In genomic region chr1:66925944-66926343, GRCh38 we compare ENCODE assay signal across 1 cellular context.
TF ChIP-seq lines count a peak whose summit lies in the region.

No MANE protein-coding gene starts in this region.

TF ChIP-seq in WTC11, 78 proteins besides CTCF, POLR2A, EP300 and RAD21 (continued from another document):
- TF ChIP-seq, protein P1, sequence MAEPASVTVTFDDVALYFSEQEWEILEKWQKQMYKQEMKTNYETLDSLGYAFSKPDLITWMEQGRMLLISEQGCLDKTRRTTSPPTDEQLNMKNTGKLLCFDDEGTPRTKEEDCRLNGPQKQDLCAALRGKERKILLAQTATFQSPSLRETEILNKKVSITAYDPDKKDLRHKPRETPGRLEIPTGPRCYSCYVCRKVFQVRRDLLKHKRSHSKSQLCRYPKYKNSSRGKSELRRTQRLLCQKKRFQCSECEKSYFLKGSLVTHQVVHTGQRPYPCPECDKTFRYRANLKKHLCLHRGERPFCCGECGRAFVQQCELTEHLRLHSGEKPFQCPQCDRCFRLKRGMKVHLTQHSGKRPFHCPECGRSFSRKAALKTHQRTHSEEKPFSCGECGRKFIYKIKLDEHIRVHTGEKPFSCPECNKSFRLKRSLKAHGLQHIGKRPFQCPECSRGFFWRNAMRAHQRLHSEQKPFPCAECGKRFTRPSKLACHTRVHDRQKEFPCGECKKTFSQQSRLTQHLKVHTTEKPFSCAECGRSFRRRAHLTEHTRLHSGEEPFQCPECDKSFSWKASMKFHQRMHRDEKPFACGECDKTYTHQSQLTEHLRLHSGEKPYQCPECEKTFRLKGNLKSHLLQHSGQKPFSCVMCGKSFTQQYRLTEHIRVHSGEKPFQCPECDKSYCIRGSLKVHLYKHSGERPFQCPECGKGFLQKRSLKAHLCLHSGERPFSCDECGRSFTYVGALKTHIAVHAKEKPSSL (CRISPR knock-in tag; conservative IDR thresholded peaks at IDR 0.05) = no peak
- TF ChIP-seq, protein P2, sequence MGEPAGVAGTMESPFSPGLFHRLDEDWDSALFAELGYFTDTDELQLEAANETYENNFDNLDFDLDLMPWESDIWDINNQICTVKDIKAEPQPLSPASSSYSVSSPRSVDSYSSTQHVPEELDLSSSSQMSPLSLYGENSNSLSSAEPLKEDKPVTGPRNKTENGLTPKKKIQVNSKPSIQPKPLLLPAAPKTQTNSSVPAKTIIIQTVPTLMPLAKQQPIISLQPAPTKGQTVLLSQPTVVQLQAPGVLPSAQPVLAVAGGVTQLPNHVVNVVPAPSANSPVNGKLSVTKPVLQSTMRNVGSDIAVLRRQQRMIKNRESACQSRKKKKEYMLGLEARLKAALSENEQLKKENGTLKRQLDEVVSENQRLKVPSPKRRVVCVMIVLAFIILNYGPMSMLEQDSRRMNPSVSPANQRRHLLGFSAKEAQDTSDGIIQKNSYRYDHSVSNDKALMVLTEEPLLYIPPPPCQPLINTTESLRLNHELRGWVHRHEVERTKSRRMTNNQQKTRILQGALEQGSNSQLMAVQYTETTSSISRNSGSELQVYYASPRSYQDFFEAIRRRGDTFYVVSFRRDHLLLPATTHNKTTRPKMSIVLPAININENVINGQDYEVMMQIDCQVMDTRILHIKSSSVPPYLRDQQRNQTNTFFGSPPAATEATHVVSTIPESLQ (CRISPR knock-in tag; IDR thresholded peaks at IDR 0.05) = no peak
- no peak for TF ChIP-seq ZNF121 (CRISPR knock-in tag; IDR thresholded peaks at IDR 0.05)
